In genomic region chr12:11875414-11875935, GRCh38 we compare ENCODE assay signal across 12 cellular contexts.
DNase-seq lines count a peak whose midpoint lies in the region; ATAC-seq, FAIRE-seq and TF ChIP-seq lines count a peak whose summit lies in the region.
"Had no signal": no experiment of that assay in that cellular context is flagged by ENCODE, and none has a peak within 500 bp of the region (broad histone marks: within the 10 kb centered on the region; RNA-seq: fewer than 3 reads in every experiment).

No MANE protein-coding gene starts in this region.

- no peak overlapping the region for H2AFZ ChIP-seq in keratinocyte (ENCODE audit: control insufficient read depth, low read length)

- no peak overlapping the region for H3K27ac ChIP-seq in CD4-positive, alpha-beta T cell (ENCODE audit: low read depth, low read length)
- peak overlapping the region; percentile 47 for H3K27ac ChIP-seq in keratinocyte (ENCODE audit: control insufficient read depth, insufficient read depth, low read length)
- H3K27ac ChIP-seq: right atrium auricular region, VCaP had no signal

- H3K4me3 Mint-ChIP-seq in CD4-positive, alpha-beta T cell, result no peak overlapping the region
- no peak overlapping the region for H3K4me3 Mint-ChIP-seq in activated T-helper 2 cell treated with anti-CD3 and anti-CD28 coated beads, Interferon-gamma antibody, Interleukin-2, Interleukin-4, amounts not matched to agents 10 μg/mL and 5 μg/mL and 100 μg/mL, durations not matched to agents 14 hours and 24 hours and 36 hours (ENCODE audit: low read depth)
- no peak overlapping the region for H3K4me3 Mint-ChIP-seq in endothelial cell (ENCODE audit: unreplicated experiment)

- TF ChIP-seq CTCF in CD4-positive, alpha-beta T cell (IDR thresholded peaks at IDR 0.05), result no peak
- TF ChIP-seq CTCF in keratinocyte (optimal IDR thresholded peaks at IDR 0.05 in 1 of 3, IDR thresholded peaks at IDR 0.05 in 1 of 3, conservative IDR thresholded peaks at IDR 0.05 in 1 of 3; ENCODE audit: extremely low read depth in 1 of 3, insufficient read depth in 2 of 3, low read length in 3 of 3), result peak in 1 of 3 experiments; percentile 9
- TF ChIP-seq CTCF in D721Med (IDR thresholded peaks at IDR 0.05; ENCODE audit: insufficient read depth, missing control alignments), result no peak
- TF ChIP-seq CTCF in endothelial cell (IDR thresholded peaks at IDR 0.05; ENCODE audit: unreplicated experiment), result no peak

- H3K9me1 ChIP-seq in keratinocyte (ENCODE audit: control insufficient read depth, extremely low read depth, insufficient read depth, low read length), result no peaks in the 10 kb centered on the region

- ATAC-seq in CD4-positive, alpha-beta T cell (ENCODE audit: poor library complexity), result peak; percentile 34
- no peak for ATAC-seq in GM19035 (IDR thresholded peaks at IDR 0.05; ENCODE audit: unreplicated experiment)

- peaks cover 3% of the 10 kb centered on the region for H3K79me2 ChIP-seq in keratinocyte (ENCODE audit: control insufficient read depth, insufficient read depth, low read length)

- H3K4me2 ChIP-seq in keratinocyte (ENCODE audit: control insufficient read depth, extremely low read depth, insufficient read depth, low read depth, low read length), result peak overlapping the region; percentile 56

- peaks cover 52% of the 10 kb centered on the region for H3K4me1 Mint-ChIP-seq in CD4-positive, alpha-beta T cell (ENCODE audit: low read depth)
- peaks cover 36% of the 10 kb centered on the region for H3K4me1 Mint-ChIP-seq in activated T-helper 2 cell treated with anti-CD3 and anti-CD28 coated beads, Interferon-gamma antibody, Interleukin-2, Interleukin-4, amounts not matched to agents 10 μg/mL and 5 μg/mL and 100 μg/mL, durations not matched to agents 14 hours and 24 hours and 36 hours (ENCODE audit: low read depth)
- peaks cover 56% of the 10 kb centered on the region for H3K4me1 Mint-ChIP-seq in endothelial cell (ENCODE audit: unreplicated experiment)

- peak overlapping the region; percentile 76 for H3K27ac Mint-ChIP-seq in CD4-positive, alpha-beta T cell
- no peak overlapping the region for H3K27ac Mint-ChIP-seq in activated T-helper 2 cell treated with anti-CD3 and anti-CD28 coated beads, Interferon-gamma antibody, Interleukin-2, Interleukin-4, amounts not matched to agents 10 μg/mL and 5 μg/mL and 100 μg/mL, durations not matched to agents 14 hours and 24 hours and 36 hours
- H3K27ac Mint-ChIP-seq in endothelial cell (ENCODE audit: unreplicated experiment), result no peak overlapping the region

- dilution Hi-C loops in keratinocyte (cut with MboI; ENCODE audit: extremely low pct_ligation_motif_present, low sequenced_read_pairs), result no loop called here

- DNase-seq in CD4-positive, alpha-beta T cell, result no peak
- no peak for DNase-seq in GM18507 (ENCODE audit: extremely low spot score, insufficient read length, low read depth)
- DNase-seq in activated CD4-positive, alpha-beta T cell treated with anti-CD3 and anti-CD28 coated beads for 48 hours, result peak; percentile 43
- DNase-seq in keratinocyte (ENCODE audit: low read depth, low spot score), result no peak
- no peak for DNase-seq in D721Med (ENCODE audit: insufficient read length, low spot score)
- no peak for DNase-seq in activated T-helper 2 cell treated with anti-CD3 and anti-CD28 coated beads, Interferon-gamma antibody, Interleukin-2, Interleukin-4, amounts not matched to agents 10 μg/mL and 5 μg/mL and 100 μg/mL, durations not matched to agents 14 hours and 24 hours and 36 hours (ENCODE audit: low spot score)
- no peak for DNase-seq in endothelial cell (ENCODE audit: low spot score)
- DNase-seq: kidney, NCI-H526 treated with DMSO at 0.1 percent for 48 hours had no signal

- H3K36me3 ChIP-seq in keratinocyte (ENCODE audit: control insufficient read depth in 2 of 2, extremely low read depth in 1 of 2, insufficient read depth in 2 of 2, low read length in 2 of 2), result peaks cover 0 to 3% of the 10 kb centered on the region in 2 experiments

- no peak overlapping the region for H3K4me3 ChIP-seq in keratinocyte (ENCODE audit: control insufficient read depth in 2 of 3, extremely low read depth in 1 of 3, insufficient read depth in 2 of 3, low read depth in 1 of 3, low read length in 3 of 3)
- H3K4me3 ChIP-seq: right atrium auricular region had no signal

- peaks cover 47% of the 10 kb centered on the region for H3K36me3 Mint-ChIP-seq in CD4-positive, alpha-beta T cell (ENCODE audit: low read depth)
- peaks cover 71% of the 10 kb centered on the region for H3K36me3 Mint-ChIP-seq in activated T-helper 2 cell treated with anti-CD3 and anti-CD28 coated beads, Interferon-gamma antibody, Interleukin-2, Interleukin-4, amounts not matched to agents 10 μg/mL and 5 μg/mL and 100 μg/mL, durations not matched to agents 14 hours and 24 hours and 36 hours (ENCODE audit: low read depth)
- peaks cover 35% of the 10 kb centered on the region for H3K36me3 Mint-ChIP-seq in endothelial cell (ENCODE audit: low read depth, unreplicated experiment)

- peaks cover 32% of the 10 kb centered on the region for H3K4me1 ChIP-seq in keratinocyte (ENCODE audit: control insufficient read depth, extremely low read depth, insufficient read depth, low read length)

- CTCF ChIA-PET in CD4-positive, alpha-beta T cell (lab: Charles Lee), result no interaction called here

- POLR2A ChIA-PET in CD4-positive, alpha-beta T cell (lab: Charles Lee), result no interaction called here

- H3K9ac ChIP-seq in keratinocyte (ENCODE audit: control insufficient read depth, extremely low read depth, insufficient read depth, low read length), result no peak overlapping the region

- H3K9me3 Mint-ChIP-seq in CD4-positive, alpha-beta T cell, result no peaks in the 10 kb centered on the region
- no peaks in the 10 kb centered on the region for H3K9me3 Mint-ChIP-seq in activated T-helper 2 cell treated with anti-CD3 and anti-CD28 coated beads, Interferon-gamma antibody, Interleukin-2, Interleukin-4, amounts not matched to agents 10 μg/mL and 5 μg/mL and 100 μg/mL, durations not matched to agents 14 hours and 24 hours and 36 hours
- no peaks in the 10 kb centered on the region for H3K9me3 Mint-ChIP-seq in endothelial cell (ENCODE audit: unreplicated experiment)

- intact Hi-C loops in CD4-positive, alpha-beta T cell (cut with DNase I, micrococcal nuclease), result no loop called here
- intact Hi-C loops in activated T-helper 2 cell treated with anti-CD3 and anti-CD28 coated beads, Interferon-gamma antibody, Interleukin-2, Interleukin-4, amounts not matched to agents 10 μg/mL and 5 μg/mL and 100 μg/mL, durations not matched to agents 14 hours and 24 hours and 36 hours (cut with micrococcal nuclease), result no loop called here

- H3K9me3 ChIP-seq in CD4-positive, alpha-beta T cell (ENCODE audit: control insufficient read depth, low read length), result no peaks in the 10 kb centered on the region
- H3K9me3 ChIP-seq in keratinocyte (ENCODE audit: control insufficient read depth, low read depth, low read length), result no peaks in the 10 kb centered on the region
- H3K9me3 ChIP-seq: right atrium auricular region had no signal

- no peaks in the 10 kb centered on the region for H4K20me1 ChIP-seq in keratinocyte (ENCODE audit: control insufficient read depth, extremely low read depth, insufficient read depth, low read length)

- peak; percentile 51 for FAIRE-seq in GM18507 (lab: Jason Lieb, UNC)
- FAIRE-seq in keratinocyte (lab: Jason Lieb, UNC), result peak; percentile 96
- no peak for FAIRE-seq in D721Med (lab: Jason Lieb, UNC)
- FAIRE-seq: kidney had no signal

- no peaks in the 10 kb centered on the region for H3K27me3 ChIP-seq in CD4-positive, alpha-beta T cell (ENCODE audit: control insufficient read depth, insufficient read depth, low read length)
- no peaks in the 10 kb centered on the region for H3K27me3 ChIP-seq in keratinocyte (ENCODE audit: control insufficient read depth, extremely low read depth, insufficient read depth, low read length)
- H3K27me3 ChIP-seq: right atrium auricular region had no signal

- H3K27me3 Mint-ChIP-seq in CD4-positive, alpha-beta T cell, result no peaks in the 10 kb centered on the region
- no peaks in the 10 kb centered on the region for H3K27me3 Mint-ChIP-seq in activated T-helper 2 cell treated with anti-CD3 and anti-CD28 coated beads, Interferon-gamma antibody, Interleukin-2, Interleukin-4, amounts not matched to agents 10 μg/mL and 5 μg/mL and 100 μg/mL, durations not matched to agents 14 hours and 24 hours and 36 hours (ENCODE audit: low read depth)
- peaks cover 2% of the 10 kb centered on the region for H3K27me3 Mint-ChIP-seq in endothelial cell (ENCODE audit: unreplicated experiment)
